ENCODE assay signal across 9 cellular contexts in genomic region chr21:41895643-41896493, GRCh38. TPM values are rescaled to one million over a fixed set of nuclear protein-coding genes. Genes with fewer than 3 reads are reported as not detected.
DNase-seq lines count a peak whose midpoint lies in the region; ATAC-seq, FAIRE-seq and TF ChIP-seq lines count a peak whose summit lies in the region.
"Had no signal": no experiment of that assay in that cellular context is flagged by ENCODE, and none has a peak within 500 bp of the region (broad histone marks: within the 10 kb centered on the region; RNA-seq: fewer than 3 reads in every experiment).

No MANE protein-coding gene starts in this region.

- no peaks in the 10 kb centered on the region for H3K27me3 ChIP-seq in small intestine (ENCODE audit: control insufficient read depth in 2 of 2, insufficient read depth in 2 of 2, low read length in 2 of 2)

- POLR2A ChIA-PET in WTC11 (lab: Charles Lee), result no interaction called here

- no peaks in the 10 kb centered on the region for H3K36me3 Mint-ChIP-seq in WTC11
- peaks cover 2% of the 10 kb centered on the region for H3K36me3 Mint-ChIP-seq in central memory CD8-positive, alpha-beta T cell (ENCODE audit: insufficient read depth)

- ATAC-seq in WTC11, result peak; percentile 83
- peak; percentile 65 for ATAC-seq in central memory CD8-positive, alpha-beta T cell (replicated peaks; ENCODE audit: extremely low read depth, poor library complexity, severe bottlenecking)
- ATAC-seq in HG02588 (IDR thresholded peaks at IDR 0.05; ENCODE audit: unreplicated experiment), result no peak

- peak overlapping the region; percentile 68 for H3K27ac Mint-ChIP-seq in WTC11
- H3K27ac Mint-ChIP-seq in central memory CD8-positive, alpha-beta T cell (ENCODE audit: low read depth), result peak overlapping the region; percentile 47

- DNase-seq in GM19238 (ENCODE audit: insufficient read length, low spot score) (peak; percentile 57), WTC11 (ENCODE audit: low spot score) (peak; percentile 38), COLO668 (lab: John Stamatoyannopoulos, UW; ENCODE audit: unreplicated experiment) (no peak), small intestine (no peak), DMS114 treated with DMSO at 0.1 percent for 48 hours (lab: John Stamatoyannopoulos, UW; ENCODE audit: unreplicated experiment) (no peak)
- no peak for DNase-seq in central memory CD8-positive, alpha-beta T cell (ENCODE audit: low spot score in 2 of 2)
- peak; percentile 62 for DNase-seq in stimulated activated CD4-positive, alpha-beta T cell treated with anti-CD3 and anti-CD28 coated beads, Interleukin-15, amount 100 ng/mL, for 24 hours

- H3K27ac ChIP-seq in small intestine (ENCODE audit: low read depth in 1 of 2, low read length in 1 of 2), result no peak overlapping the region
- H3K27ac ChIP-seq: epithelial cell of prostate had no signal

- no peaks in the 10 kb centered on the region for H3K27me3 Mint-ChIP-seq in WTC11 (ENCODE audit: low read depth)
- H3K27me3 Mint-ChIP-seq in central memory CD8-positive, alpha-beta T cell, result no peaks in the 10 kb centered on the region

- peaks cover 0 to 3% of the 10 kb centered on the region in 2 donors for H3K36me3 ChIP-seq in small intestine (ENCODE audit: control insufficient read depth in 2 of 2, insufficient read depth in 2 of 2, low read length in 2 of 2)

- H3K4me1 ChIP-seq in small intestine (ENCODE audit: control insufficient read depth in 2 of 2, insufficient read depth in 1 of 2, low read depth in 1 of 2, low read length in 1 of 2), result no peaks in the 10 kb centered on the region

- H3K4me3 Mint-ChIP-seq in WTC11, result no peak overlapping the region
- H3K4me3 Mint-ChIP-seq in central memory CD8-positive, alpha-beta T cell, result no peak overlapping the region

- no peaks in the 10 kb centered on the region for H3K9me3 ChIP-seq in small intestine (ENCODE audit: control insufficient read depth, low read depth)

- H3K4me3 ChIP-seq in small intestine (ENCODE audit: low read depth in 1 of 2, low read length in 2 of 2), result no peak overlapping the region

- WGBS in small intestine, 3 donors, result 69 to 89% (median 73%) methylated on average over 22 of the region's 22 CpGs

- FAIRE-seq in small intestine (lab: Jason Lieb, UNC), result no peak

- no peaks in the 10 kb centered on the region for H3K9me3 Mint-ChIP-seq in WTC11
- no peaks in the 10 kb centered on the region for H3K9me3 Mint-ChIP-seq in central memory CD8-positive, alpha-beta T cell

- TF ChIP-seq CTCF in WTC11 (IDR thresholded peaks at IDR 0.05), result no peak

- peaks cover 40% of the 10 kb centered on the region for H3K4me1 Mint-ChIP-seq in WTC11
- peaks cover 6% of the 10 kb centered on the region for H3K4me1 Mint-ChIP-seq in central memory CD8-positive, alpha-beta T cell

- CTCF ChIA-PET in WTC11 (lab: Charles Lee), result interaction anchor here (0.6 to 1.8 kb wide), 7 partner anchors 10 to 222 kb away, joined by 3 to 7 read pairs (median 4); no protein-coding TSS in a partner anchor

TF ChIP-seq in WTC11, 78 proteins besides CTCF, POLR2A, EP300 and RAD21:
- TF ChIP-seq TEAD4 (CRISPR knock-in tag; IDR thresholded peaks at IDR 0.05), result no peak
- TF ChIP-seq SOX15 (CRISPR knock-in tag; IDR thresholded peaks at IDR 0.05), result no peak
- TF ChIP-seq, protein P1, sequence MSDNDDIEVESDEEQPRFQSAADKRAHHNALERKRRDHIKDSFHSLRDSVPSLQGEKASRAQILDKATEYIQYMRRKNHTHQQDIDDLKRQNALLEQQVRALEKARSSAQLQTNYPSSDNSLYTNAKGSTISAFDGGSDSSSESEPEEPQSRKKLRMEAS (CRISPR knock-in tag; IDR thresholded peaks at IDR 0.05), result peak; percentile 28; the same call in 1 of the 2 replicates
- TF ChIP-seq, protein P2, sequence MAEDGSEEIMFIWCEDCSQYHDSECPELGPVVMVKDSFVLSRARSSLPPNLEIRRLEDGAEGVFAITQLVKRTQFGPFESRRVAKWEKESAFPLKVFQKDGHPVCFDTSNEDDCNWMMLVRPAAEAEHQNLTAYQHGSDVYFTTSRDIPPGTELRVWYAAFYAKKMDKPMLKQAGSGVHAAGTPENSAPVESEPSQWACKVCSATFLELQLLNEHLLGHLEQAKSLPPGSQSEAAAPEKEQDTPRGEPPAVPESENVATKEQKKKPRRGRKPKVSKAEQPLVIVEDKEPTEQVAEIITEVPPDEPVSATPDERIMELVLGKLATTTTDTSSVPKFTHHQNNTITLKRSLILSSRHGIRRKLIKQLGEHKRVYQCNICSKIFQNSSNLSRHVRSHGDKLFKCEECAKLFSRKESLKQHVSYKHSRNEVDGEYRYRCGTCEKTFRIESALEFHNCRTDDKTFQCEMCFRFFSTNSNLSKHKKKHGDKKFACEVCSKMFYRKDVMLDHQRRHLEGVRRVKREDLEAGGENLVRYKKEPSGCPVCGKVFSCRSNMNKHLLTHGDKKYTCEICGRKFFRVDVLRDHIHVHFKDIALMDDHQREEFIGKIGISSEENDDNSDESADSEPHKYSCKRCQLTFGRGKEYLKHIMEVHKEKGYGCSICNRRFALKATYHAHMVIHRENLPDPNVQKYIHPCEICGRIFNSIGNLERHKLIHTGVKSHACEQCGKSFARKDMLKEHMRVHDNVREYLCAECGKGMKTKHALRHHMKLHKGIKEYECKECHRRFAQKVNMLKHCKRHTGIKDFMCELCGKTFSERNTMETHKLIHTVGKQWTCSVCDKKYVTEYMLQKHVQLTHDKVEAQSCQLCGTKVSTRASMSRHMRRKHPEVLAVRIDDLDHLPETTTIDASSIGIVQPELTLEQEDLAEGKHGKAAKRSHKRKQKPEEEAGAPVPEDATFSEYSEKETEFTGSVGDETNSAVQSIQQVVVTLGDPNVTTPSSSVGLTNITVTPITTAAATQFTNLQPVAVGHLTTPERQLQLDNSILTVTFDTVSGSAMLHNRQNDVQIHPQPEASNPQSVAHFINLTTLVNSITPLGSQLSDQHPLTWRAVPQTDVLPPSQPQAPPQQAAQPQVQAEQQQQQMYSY (CRISPR knock-in tag; IDR thresholded peaks at IDR 0.05), result 0 out of 2 replicates have a peak, but pooled peaks have one; percentile 27

RNA-seq across cellular contexts. Expression of gene PRDM15, which starts 16.7 kb away (rescaled TPM):
- total RNA-seq in WTC11 (2021), result 10.3 to 12.9 TPM (median 12.2 TPM) in 3 replicates
- polyA plus RNA-seq in small intestine, result 1 to 10 TPM; 3.6 to 4.5 (median 4.1) TPM

RNA-seq across cellular contexts. Expression of gene C2CD2, which starts 58.0 kb away (rescaled TPM):
- total RNA-seq in WTC11 (2021), result 11.2 to 14.9 TPM (median 14.1 TPM) in 3 replicates
- polyA plus RNA-seq in small intestine, result 10 to 100 TPM in 1 of 3 donors, 1 to 10 TPM in 2; 2.2 to 10.6 (median 2.9) TPM

Comparison
In these comparisons a context has a peak if more than half of its experiments do, and no peak if none do; other contexts are left out.
1. DNase-seq: peak in GM19238 (single experiment), WTC11 (single experiment) and stimulated activated CD4-positive, alpha-beta T cell treated with anti-CD3 and anti-CD28 coated beads, Interleukin-15, amount 100 ng/mL, for 24 hours (single experiment); none in central memory CD8-positive, alpha-beta T cell (0 of 2), COLO668 (single experiment), small intestine (single experiment) and DMS114 treated with DMSO at 0.1 percent for 48 hours (single experiment).